In the genomic region with DNA sequence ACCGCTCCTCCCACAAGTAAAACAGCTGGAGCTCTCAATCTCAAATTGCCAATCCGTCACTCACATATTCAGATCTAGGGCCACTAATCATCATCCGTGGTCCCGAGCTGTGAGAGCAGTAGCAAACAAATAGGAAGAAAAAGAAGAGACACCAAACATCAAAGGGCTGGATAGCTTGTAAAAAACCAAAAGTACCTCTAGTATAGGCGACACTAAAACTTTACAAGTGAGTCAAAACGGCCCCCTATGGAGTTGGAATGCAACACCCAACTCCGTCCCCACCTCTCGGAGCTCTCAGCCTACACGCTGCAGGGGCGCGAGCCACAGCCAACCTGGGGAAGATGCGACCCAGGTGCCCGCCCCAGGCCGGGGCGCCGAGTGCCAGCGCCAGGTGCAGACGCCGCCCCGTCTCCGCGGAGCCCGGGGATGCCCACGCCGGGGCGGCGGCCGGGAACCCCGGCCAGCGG, we compare ENCODE assay signal across 7 cellular contexts. TPM values are rescaled to one million over a fixed set of nuclear protein-coding genes. Genes with fewer than 3 reads are reported as not detected.
DNase-seq lines count a peak whose midpoint lies in the region; ATAC-seq, FAIRE-seq and TF ChIP-seq lines count a peak whose summit lies in the region.

No MANE protein-coding gene starts in this region.

- peak overlapping the region; percentile 79 for H3K9ac ChIP-seq in Karpas-422 (ENCODE audit: low read length)
- peak overlapping the region; percentile 92 for H3K9ac ChIP-seq in endothelial cell of umbilical vein (replicated peaks; ENCODE audit: extremely low read depth, insufficient read depth, low read length)
- peak overlapping the region; percentile 79 to 90 (median 82) for H3K9ac ChIP-seq in subcutaneous abdominal adipose tissue (ENCODE audit: low read length in 5 of 5)

- FAIRE-seq in GM12892 (lab: Jason Lieb, UNC) (peak; percentile 82), H54 (lab: Jason Lieb, UNC) (no peak), endothelial cell of umbilical vein (lab: Jason Lieb, UNC) (no peak)

- H3K27me3 ChIP-seq in Karpas-422 (ENCODE audit: low read length): no peaks in the 10 kb centered on the region
- no peaks in the 10 kb centered on the region for H3K27me3 ChIP-seq in endothelial cell of umbilical vein (ENCODE audit: control insufficient read depth in 2 of 2, insufficient read depth in 2 of 2, low read length in 2 of 2)
- no peaks in the 10 kb centered on the region for H3K27me3 ChIP-seq in subcutaneous abdominal adipose tissue (ENCODE audit: control insufficient read depth in 5 of 5, insufficient read depth in 4 of 5, low read length in 5 of 5)

- dilution Hi-C loops in endothelial cell of umbilical vein (cut with MboI; ENCODE audit: extremely low pct_ligation_motif_present, low sequenced_read_pairs): no loop called here

- no TSS peak for BruUV-seq in endothelial cell of umbilical vein (replicated peaks; lab: Mats Ljungman, UMichigan)

- peaks cover 18% of the 10 kb centered on the region for H3K36me3 Mint-ChIP-seq in activated CD4-positive, alpha-beta T cell treated with anti-CD3 and anti-CD28 coated beads, Interleukin-2, amount 10 ng/mL, durations not matched to agents 7 days and 5 days (ENCODE audit: low read depth)
- peaks cover 4% of the 10 kb centered on the region in 3 donors for H3K36me3 Mint-ChIP-seq in naive thymus-derived CD8-positive, alpha-beta T cell

- H3K4me1 ChIP-seq in Karpas-422 (ENCODE audit: low read length) (peaks cover 24% of the 10 kb centered on the region), endothelial cell of umbilical vein (ENCODE audit: control insufficient read depth, extremely low read depth, insufficient read depth, low read length) (peaks cover 16% of the 10 kb centered on the region), subcutaneous abdominal adipose tissue (ENCODE audit: control insufficient read depth in 5 of 5, insufficient read depth in 5 of 5, low read length in 5 of 5) (peaks cover 0 to 10% (median 6%) of the 10 kb centered on the region in 5 donors)

- H3K79me2 ChIP-seq in Karpas-422 (ENCODE audit: low read length): peaks cover 29% of the 10 kb centered on the region
- H3K79me2 ChIP-seq in endothelial cell of umbilical vein (ENCODE audit: control insufficient read depth, insufficient read depth, low read length): peaks cover 53% of the 10 kb centered on the region

- H3K9me1 ChIP-seq in endothelial cell of umbilical vein (replicated peaks; ENCODE audit: control insufficient read depth, extremely low read depth, insufficient read depth, low read length): no peaks in the 10 kb centered on the region

- peak overlapping the region; percentile 58; the same call in 1 of the 2 replicates for H2AFZ ChIP-seq in Karpas-422 (ENCODE audit: low read length)
- peak overlapping the region; percentile 66 for H2AFZ ChIP-seq in endothelial cell of umbilical vein (ENCODE audit: low read depth, low read length)

- DNase-seq in GM12892 (ENCODE audit: insufficient read length) (peak; percentile 37), H54 (ENCODE audit: insufficient read length, low spot score) (peak; percentile 26), Karpas-422 (peak; percentile 75), endothelial cell of umbilical vein (ENCODE audit: low read depth, low spot score) (peak; percentile 36)
- peak; percentile 42 for DNase-seq in activated CD4-positive, alpha-beta T cell treated with anti-CD3 and anti-CD28 coated beads, Interleukin-2, amount 10 ng/mL, durations not matched to agents 7 days and 5 days
- peak in 9 of 10 donors; percentile 42 to 68 (median 52) for DNase-seq in naive thymus-derived CD8-positive, alpha-beta T cell

- peak overlapping the region; percentile 81 for H3K4me3 Mint-ChIP-seq in activated CD4-positive, alpha-beta T cell treated with anti-CD3 and anti-CD28 coated beads, Interleukin-2, amount 10 ng/mL, durations not matched to agents 7 days and 5 days
- H3K4me3 Mint-ChIP-seq in naive thymus-derived CD8-positive, alpha-beta T cell: peak overlapping the region; percentile 80 to 94 (median 87)

- H4K20me1 ChIP-seq in Karpas-422 (ENCODE audit: insufficient read depth, low read depth, low read length): no peaks in the 10 kb centered on the region; the same call in 1 of the 2 replicates
- H4K20me1 ChIP-seq in endothelial cell of umbilical vein (replicated peaks; ENCODE audit: control insufficient read depth, extremely low read depth, insufficient read depth, low read length): peaks cover 5% of the 10 kb centered on the region

- TF ChIP-seq POLR2A in GM12892 (IDR thresholded peaks at IDR 0.05; ENCODE audit: low read depth, low read length) (no peak), H54 (IDR thresholded peaks at IDR 0.05; ENCODE audit: low read depth, low read length) (no peak), endothelial cell of umbilical vein (IDR thresholded peaks at IDR 0.05; ENCODE audit: low read depth, low read length) (no peak)

- peak; percentile 75 to 76 for ATAC-seq in naive thymus-derived CD8-positive, alpha-beta T cell

- H3K27ac Mint-ChIP-seq in activated CD4-positive, alpha-beta T cell treated with anti-CD3 and anti-CD28 coated beads, Interleukin-2, amount 10 ng/mL, durations not matched to agents 7 days and 5 days: peak overlapping the region; percentile 83
- peak overlapping the region; percentile 26 to 92 (median 83) for H3K27ac Mint-ChIP-seq in naive thymus-derived CD8-positive, alpha-beta T cell

- no peaks in the 10 kb centered on the region for H3K27me3 Mint-ChIP-seq in activated CD4-positive, alpha-beta T cell treated with anti-CD3 and anti-CD28 coated beads, Interleukin-2, amount 10 ng/mL, durations not matched to agents 7 days and 5 days
- H3K27me3 Mint-ChIP-seq in naive thymus-derived CD8-positive, alpha-beta T cell: no peaks in the 10 kb centered on the region

- intact Hi-C loops in endothelial cell of umbilical vein (cut with micrococcal nuclease): loop anchor here (1.0 to 5.0 kb wide), 2 partner anchors 9 to 137 kb away; no protein-coding TSS in a partner anchor

- H3K4me3 ChIP-seq in Karpas-422 (ENCODE audit: low read length) (peak overlapping the region; percentile 84), endothelial cell of umbilical vein (replicated peaks in 1 of 3; ENCODE audit: insufficient read depth in 1 of 3, low read depth in 1 of 3, low read length in 3 of 3) (peak overlapping the region; percentile 73 to 100 (median 99)), subcutaneous abdominal adipose tissue (ENCODE audit: low read depth in 1 of 5, low read length in 5 of 5) (peak overlapping the region; percentile 75 to 90 (median 84))

- H3K9me3 Mint-ChIP-seq in activated CD4-positive, alpha-beta T cell treated with anti-CD3 and anti-CD28 coated beads, Interleukin-2, amount 10 ng/mL, durations not matched to agents 7 days and 5 days: no peaks in the 10 kb centered on the region
- peaks cover 0 to 3% (median 0%) of the 10 kb centered on the region in 9 donors for H3K9me3 Mint-ChIP-seq in naive thymus-derived CD8-positive, alpha-beta T cell

- no peaks in the 10 kb centered on the region for H3K9me3 ChIP-seq in Karpas-422 (ENCODE audit: low read length)
- no peaks in the 10 kb centered on the region for H3K9me3 ChIP-seq in endothelial cell of umbilical vein (replicated peaks; ENCODE audit: control insufficient read depth, insufficient read depth, low read length)
- no peaks in the 10 kb centered on the region for H3K9me3 ChIP-seq in subcutaneous abdominal adipose tissue (ENCODE audit: control insufficient read depth in 5 of 5, low read length in 5 of 5)

- H3K36me3 ChIP-seq in Karpas-422 (ENCODE audit: insufficient read depth, low read length) (no peaks in the 10 kb centered on the region; the same call in 1 of the 2 replicates), endothelial cell of umbilical vein (ENCODE audit: control insufficient read depth in 2 of 2, extremely low read depth in 1 of 2, insufficient read depth in 2 of 2, low read length in 2 of 2) (peaks cover 0 to 3% of the 10 kb centered on the region in 2 experiments), subcutaneous abdominal adipose tissue (ENCODE audit: control insufficient read depth in 5 of 5, insufficient read depth in 5 of 5, low read length in 5 of 5) (peaks cover 0 to 2% (median 0%) of the 10 kb centered on the region in 5 donors)

- H3K27ac ChIP-seq in Karpas-422 (ENCODE audit: low read length) (no peak overlapping the region), endothelial cell of umbilical vein (ENCODE audit: insufficient read depth, low read depth, low read length) (peak overlapping the region; percentile 87), subcutaneous abdominal adipose tissue (ENCODE audit: low read depth, low read length) (peak overlapping the region; percentile 72)

- no peaks in the 10 kb centered on the region for H3K9me2 ChIP-seq in Karpas-422 (replicated peaks; ENCODE audit: insufficient read depth, low read length)

- no peak for TF ChIP-seq CTCF in endothelial cell of umbilical vein (IDR thresholded peaks at IDR 0.05; ENCODE audit: extremely low read depth in 1 of 2, insufficient read depth in 1 of 2, low read depth in 1 of 2, low read length in 2 of 2)

- POLR2A ChIA-PET in activated CD4-positive, alpha-beta T cell treated with anti-CD3 and anti-CD28 coated beads, Interleukin-2, amount 10 ng/mL, durations not matched to agents 7 days and 5 days (lab: Charles Lee): no interaction called here
- POLR2A ChIA-PET in endothelial cell of umbilical vein (lab: Charles Lee): interaction anchor here (0.8 to 2.2 kb wide), 5 partner anchors 9 to 109 kb away, joined by 3 to 19 read pairs (median 9); no protein-coding TSS in a partner anchor
- POLR2A ChIA-PET in naive thymus-derived CD8-positive, alpha-beta T cell (lab: Charles Lee): interaction anchor here (1.0 to 2.3 kb wide), 8 partner anchors 9 to 43 kb away, joined by 3 to 14 read pairs (median 5); no protein-coding TSS in a partner anchor

- H3K4me1 Mint-ChIP-seq in activated CD4-positive, alpha-beta T cell treated with anti-CD3 and anti-CD28 coated beads, Interleukin-2, amount 10 ng/mL, durations not matched to agents 7 days and 5 days: peaks cover 30% of the 10 kb centered on the region
- H3K4me1 Mint-ChIP-seq in naive thymus-derived CD8-positive, alpha-beta T cell: peaks cover 12 to 45% (median 30%) of the 10 kb centered on the region in 4 donors

- CTCF ChIA-PET in activated CD4-positive, alpha-beta T cell treated with anti-CD3 and anti-CD28 coated beads, Interleukin-2, amount 10 ng/mL, durations not matched to agents 7 days and 5 days (lab: Charles Lee): interaction anchor here (0.8 to 2.7 kb wide), 27 partner anchors 8 to 163 kb away, joined by 3 to 30 read pairs (median 7); no protein-coding TSS in a partner anchor
- CTCF ChIA-PET in endothelial cell of umbilical vein (lab: Charles Lee): interaction anchor here (0.6 to 6.5 kb wide), 29 partner anchors 9 to 603 kb away, joined by 3 to 104 read pairs (median 5); no protein-coding TSS in a partner anchor

- H3K4me2 ChIP-seq in Karpas-422 (ENCODE audit: low read depth, low read length, poor library complexity, severe bottlenecking): peak overlapping the region; percentile 80
- H3K4me2 ChIP-seq in endothelial cell of umbilical vein (ENCODE audit: insufficient read depth, low read length): peak overlapping the region; percentile 93

RNA-seq across cellular contexts. Expression of a gene that starts 0.6 kb away (rescaled TPM):
- 26.1 TPM for polyA plus RNA-seq in GM12892 (2012; ENCODE audit: missing spikeins)
- 16.8 and 26.1 TPM in 2 replicates for total RNA-seq in Karpas-422 (2014; rRNA removed; shearing (Covaris generic); ENCODE audit: low replicate concordance)
- total RNA-seq in activated CD4-positive, alpha-beta T cell treated with anti-CD3 and anti-CD28 coated beads, Interleukin-2, amount 10 ng/mL, durations not matched to agents 7 days and 5 days: 10 to 100 TPM; 12.2 to 15.6 TPM
- total RNA-seq in endothelial cell of umbilical vein: 50.0 and 54.5 TPM in 2 replicates
- polyA plus RNA-seq in endothelial cell of umbilical vein: 13.9 and 20.2 TPM in 2 replicates
- 30.7 and 31.3 TPM in 2 replicates for polyA plus RNA-seq in endothelial cell of umbilical vein (2011; cell fraction: cytosol; rRNA removed)
- 40.4 and 49.0 TPM in 2 replicates for polyA plus RNA-seq in endothelial cell of umbilical vein (2011; cell fraction: nucleus; rRNA removed)
- 60.0 and 71.2 TPM in 2 replicates for polyA plus RNA-seq in endothelial cell of umbilical vein (2012)
- 12.5 and 15.1 TPM in 2 replicates for polyA minus RNA-seq in endothelial cell of umbilical vein
- 5.3 TPM for polyA minus RNA-seq in endothelial cell of umbilical vein (2011; cell fraction: cytosol; rRNA and poly(A)+ RNA removed)
- polyA minus RNA-seq in endothelial cell of umbilical vein (2011; cell fraction: nucleus; rRNA and poly(A)+ RNA removed): 41.3 and 61.8 TPM in 2 replicates
- 10 to 100 TPM; 19.6 to 20.6 TPM for total RNA-seq in naive thymus-derived CD8-positive, alpha-beta T cell
- polyA plus RNA-seq in naive thymus-derived CD8-positive, alpha-beta T cell: 10 to 100 TPM in 2 of 3 donors, 1 to 10 TPM in 1; 8.9 to 12.4 (median 11.9) TPM
